In the genomic region with DNA sequence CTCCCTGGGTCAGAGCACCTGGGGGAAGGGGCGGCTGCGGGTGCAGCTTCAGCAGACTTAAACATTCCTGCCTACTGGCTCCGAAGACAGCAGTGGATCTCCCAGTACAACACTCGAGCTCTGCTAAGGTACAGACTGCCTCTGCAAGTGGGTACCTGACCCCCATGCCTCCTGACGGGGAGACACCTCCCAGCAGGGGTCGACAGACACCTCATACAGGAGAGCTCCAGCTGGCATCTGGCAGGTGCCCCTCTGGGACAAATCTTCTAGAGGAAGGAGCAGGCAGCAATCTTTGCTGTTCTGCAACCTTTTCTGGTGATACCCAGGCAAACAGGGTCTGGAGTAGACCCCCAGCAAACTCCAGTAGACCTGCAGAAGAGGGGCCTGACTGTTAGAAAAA, we compare ENCODE assay signal across 8 cellular contexts. TPM values are rescaled to one million over a fixed set of nuclear protein-coding genes. Genes with fewer than 3 reads are reported as not detected.
"Had no signal": no experiment of that assay in that cellular context is flagged by ENCODE, and none has a peak within 500 bp of the region (broad histone marks: within the 10 kb centered on the region; RNA-seq: fewer than 3 reads in every experiment).

No MANE protein-coding gene starts in this region.

RNA-seq across cellular contexts. Expression of a gene that starts 54.5 kb away (rescaled TPM):
- total RNA-seq: activated naive CD4-positive, alpha-beta T cell treated with anti-CD3 and anti-CD28 coated beads for 36 hours; activated naive CD4-positive, alpha-beta T cell treated with anti-CD3 and anti-CD28 coated beads, Interleukin-2, amount 50 U/mL, for 72 hours; activated T-cell treated with anti-CD3 and anti-CD28 coated beads, Interleukin-2, amount 50 U/mL, for 4 hours; activated T-cell treated with anti-CD3 and anti-CD28 coated beads, Interleukin-2, amount 50 U/mL, for 72 hours; activated T-helper 1 cell treated with anti-CD3 and anti-CD28 coated beads, Interleukin-12 subunit alpha, Interleukin-12 subunit beta, Interleukin-2, Interleukin-4 antibody, amounts not matched to agents 30 ng/mL and 10 ng/mL and 1 ng/mL, durations not matched to agents 14 hours and 24 hours and 36 hours; activated T-helper 17 cell treated with anti-CD3 and anti-CD28 coated beads, Interleukin-2, amount 50 U/mL, for 72 hours; activated T-helper 2 cell treated with anti-CD3 and anti-CD28 coated beads, Interferon-gamma antibody, Interleukin-2, Interleukin-4, amounts not matched to agents 10 μg/mL and 5 μg/mL and 100 μg/mL, durations not matched to agents 14 hours and 24 hours and 36 hours; bronchial epithelial cell had no signal
